ENCODE assay signal across 8 cellular contexts in the genomic region with DNA sequence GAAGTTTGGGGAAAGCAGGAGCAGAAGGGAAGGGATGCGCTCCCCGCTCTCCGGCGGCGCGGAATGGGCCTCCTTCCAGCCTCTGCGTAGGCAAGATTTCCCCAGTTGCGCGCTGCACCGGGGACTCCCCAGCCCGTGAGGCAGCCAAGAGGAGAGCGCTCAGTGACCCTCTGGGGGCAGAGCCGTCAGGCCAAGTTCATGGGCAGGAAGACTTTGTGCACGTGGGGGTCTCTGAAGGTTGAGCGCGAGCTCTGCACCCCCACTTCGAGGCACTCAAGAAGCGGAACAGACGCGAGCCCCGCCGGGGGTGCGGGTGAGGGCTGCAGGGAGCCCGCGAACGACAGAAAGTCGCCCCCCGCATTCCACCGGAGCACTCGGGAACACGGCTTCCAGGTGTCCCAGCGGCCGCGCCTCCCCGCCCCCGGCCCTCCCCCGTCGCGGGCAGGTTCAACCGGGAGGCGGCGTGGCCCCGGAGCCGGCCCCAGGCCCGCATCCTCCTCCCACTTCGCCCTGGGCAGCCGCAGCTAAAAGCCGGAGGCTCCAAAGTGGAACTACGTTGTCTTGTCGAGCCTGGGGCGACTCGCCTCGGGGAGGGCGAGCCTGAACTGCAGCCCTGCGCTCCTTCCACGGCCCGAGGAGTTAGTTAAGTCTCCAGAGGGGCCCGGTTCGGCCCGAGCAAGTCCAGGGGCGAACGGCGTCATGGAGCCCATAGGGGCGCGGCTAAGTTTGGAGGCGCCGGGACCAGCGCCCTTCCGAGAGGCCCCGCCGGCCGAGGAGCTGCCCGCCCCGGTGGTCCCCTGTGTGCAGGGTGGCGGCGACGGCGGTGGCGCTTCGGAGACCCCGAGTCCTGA. TPM values are rescaled to one million over a fixed set of nuclear protein-coding genes. Genes with fewer than 3 reads are reported as not detected.
DNase-seq lines count a peak whose midpoint lies in the region; ATAC-seq and TF ChIP-seq lines count a peak whose summit lies in the region.

A gene (plus strand): TSS at position 555 of the 851 bp plus-strand sequence. CDS start 145 bp downstream, at position 700.

- no peaks in the 10 kb centered on the region for H3K79me2 ChIP-seq in DOHH2 (ENCODE audit: control insufficient read depth, low read length)

- no peaks in the 10 kb centered on the region for H3K36me3 Mint-ChIP-seq in activated T-helper 17 cell treated with anti-CD3 and anti-CD28 coated beads, Interleukin-2, amount 50 U/mL, for 72 hours (ENCODE audit: low read depth)

- peaks cover 36% of the 10 kb centered on the region for H3K27me3 Mint-ChIP-seq in activated T-helper 17 cell treated with anti-CD3 and anti-CD28 coated beads, Interleukin-2, amount 50 U/mL, for 72 hours

- H3K9me3 Mint-ChIP-seq in activated T-helper 17 cell treated with anti-CD3 and anti-CD28 coated beads, Interleukin-2, amount 50 U/mL, for 72 hours: no peaks in the 10 kb centered on the region

- no peak within 1 kb of the TSS for H3K27ac Mint-ChIP-seq in activated T-helper 17 cell treated with anti-CD3 and anti-CD28 coated beads, Interleukin-2, amount 50 U/mL, for 72 hours

- H3K4me1 ChIP-seq in DOHH2 (ENCODE audit: control insufficient read depth, low read length): peaks cover 11% of the 10 kb centered on the region
- peaks cover 47% of the 10 kb centered on the region for H3K4me1 ChIP-seq in left ventricle myocardium inferior
- no peaks in the 10 kb centered on the region for H3K4me1 ChIP-seq in prostate gland (replicated peaks)

- H3K36me3 ChIP-seq in DOHH2 (ENCODE audit: control insufficient read depth, low read length) (no peaks in the 10 kb centered on the region), left ventricle myocardium inferior (no peaks in the 10 kb centered on the region), prostate gland (no peaks in the 10 kb centered on the region)

- H3K27ac ChIP-seq in DOHH2 (ENCODE audit: low read depth, low read length) (no peak within 1 kb of the TSS), left ventricle myocardium inferior (replicated peaks) (peak within 1 kb of the TSS; percentile 96), prostate gland (peak within 1 kb of the TSS; percentile 60 to 78)

- TF ChIP-seq CTCF in DOHH2 (IDR thresholded peaks at IDR 0.05; ENCODE audit: low read depth, low read length, poor library complexity, severe bottlenecking): no peak
- no peak for TF ChIP-seq CTCF in left ventricle myocardium inferior (IDR thresholded peaks at IDR 0.05; ENCODE audit: borderline replicate concordance)
- no peak for TF ChIP-seq CTCF in prostate gland (IDR thresholded peaks at IDR 0.05)

- H3K27me3 ChIP-seq in DOHH2 (ENCODE audit: control insufficient read depth, low read length): peaks cover 51% of the 10 kb centered on the region
- no peaks in the 10 kb centered on the region for H3K27me3 ChIP-seq in left ventricle myocardium inferior (ENCODE audit: low read depth)
- no peaks in the 10 kb centered on the region for H3K27me3 ChIP-seq in prostate gland (replicated peaks; ENCODE audit: insufficient read depth)

- WGBS in prostate gland: 1% methylated on average over 55 of the region's 81 CpGs

- no peaks in the 10 kb centered on the region for H4K20me1 ChIP-seq in DOHH2 (ENCODE audit: control insufficient read depth, insufficient read depth, low read depth, low read length)

- peak; percentile 48 for ATAC-seq in GM21528 (IDR thresholded peaks at IDR 0.05; ENCODE audit: low FRiP score, unreplicated experiment)
- ATAC-seq in activated T-helper 17 cell treated with anti-CD3 and anti-CD28 coated beads, Interleukin-2, amount 50 U/mL, for 72 hours (replicated peaks): peak; percentile 39
- no peak for ATAC-seq in HG02840 (IDR thresholded peaks at IDR 0.05; ENCODE audit: low FRiP score, unreplicated experiment)

- H3K4me3 Mint-ChIP-seq in activated T-helper 17 cell treated with anti-CD3 and anti-CD28 coated beads, Interleukin-2, amount 50 U/mL, for 72 hours: peak within 1 kb of the TSS; percentile 29

- TF ChIP-seq POLR2A in prostate gland (IDR thresholded peaks at IDR 0.05): no peak

- no peaks in the 10 kb centered on the region for H3F3A ChIP-seq in DOHH2 (ENCODE audit: control insufficient read depth, insufficient read depth)

- intact Hi-C loops in left ventricle myocardium inferior (cut with micrococcal nuclease) (no loop called here), prostate gland (cut with DNase I) (no loop called here)

- H3K4me3 ChIP-seq in DOHH2 (ENCODE audit: low read length) (peak within 1 kb of the TSS; percentile 41), left ventricle myocardium inferior (peak within 1 kb of the TSS; percentile 75), prostate gland (peak within 1 kb of the TSS; percentile 46 to 50)

- H3K4me2 ChIP-seq in DOHH2 (ENCODE audit: low read length): peak within 1 kb of the TSS; percentile 55

- no peaks in the 10 kb centered on the region for H3K9me3 ChIP-seq in DOHH2 (ENCODE audit: control insufficient read depth, insufficient read depth, low read length)
- no peaks in the 10 kb centered on the region for H3K9me3 ChIP-seq in left ventricle myocardium inferior (replicated peaks)
- no peaks in the 10 kb centered on the region for H3K9me3 ChIP-seq in prostate gland

- no peaks in the 10 kb centered on the region for H3K9me2 ChIP-seq in DOHH2 (replicated peaks; ENCODE audit: control insufficient read depth, low read length)

- no peaks in the 10 kb centered on the region for H3K4me1 Mint-ChIP-seq in activated T-helper 17 cell treated with anti-CD3 and anti-CD28 coated beads, Interleukin-2, amount 50 U/mL, for 72 hours

- DNase-seq in Kasumi-1 (lab: John Stamatoyannopoulos, UW): peak; percentile 43 to 44
- DNase-seq in left ventricle myocardium inferior: peak; percentile 69
- peak; percentile 34 for DNase-seq in prostate gland (ENCODE audit: low spot score)
- DNase-seq in DMS79 (lab: John Stamatoyannopoulos, UW): no peak

RNA-seq across cellular contexts. Expression of the gene that starts here (rescaled TPM):
- total RNA-seq in activated T-helper 17 cell treated with anti-CD3 and anti-CD28 coated beads, Interleukin-2, amount 50 U/mL, for 72 hours: under 1 TPM in 1 of 2 donors, not detected in 1; 0.05 TPM
- 11.1 TPM for total RNA-seq in left ventricle myocardium inferior
- total RNA-seq in prostate gland: 1 to 10 TPM; 1.5 to 1.7 TPM

Comparison
In these comparisons a context has a peak if more than half of its experiments do, and no peak if none do; other contexts are left out.
1. Peak in ATAC-seq in activated T-helper 17 cell treated with anti-CD3 and anti-CD28 coated beads, Interleukin-2, amount 50 U/mL, for 72 hours; RNA of the gene not detected or under 1 TPM.